8 cellular contexts compared by ENCODE assay signal in the genomic region with DNA sequence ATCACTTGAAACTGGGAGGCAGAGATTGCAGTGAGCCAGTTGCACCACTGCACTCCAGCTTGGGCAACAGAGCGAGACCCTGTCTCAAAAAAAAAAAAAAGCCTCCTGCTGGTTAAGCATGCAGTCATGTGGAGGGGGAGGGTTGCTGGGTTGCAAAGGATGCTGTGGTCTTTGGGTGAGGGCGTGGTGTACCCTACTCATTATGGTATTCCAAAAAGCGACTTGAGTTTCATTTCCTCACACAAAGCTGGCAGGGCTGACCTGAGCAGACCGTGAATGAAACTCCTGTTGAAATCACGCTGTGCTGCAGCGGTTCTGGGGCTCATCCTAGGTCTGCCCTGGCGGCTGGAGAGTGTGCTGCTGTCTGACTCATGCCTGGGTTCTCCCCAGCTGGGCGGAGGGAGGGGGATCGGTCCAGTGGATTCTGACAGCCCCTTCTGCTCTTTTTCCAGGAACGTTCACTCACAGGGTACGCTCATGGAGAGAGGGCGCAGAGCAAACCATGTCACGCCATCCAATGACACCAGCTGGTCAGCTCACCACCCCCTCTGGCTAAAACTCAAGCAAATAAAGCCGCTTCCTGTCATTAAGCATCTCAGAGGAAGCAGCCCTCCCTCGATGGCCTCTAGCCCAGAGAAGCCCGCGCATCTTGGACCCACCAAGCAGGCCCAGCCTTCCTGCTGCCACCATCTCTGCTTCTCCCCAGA.
A peak's percentile ranks its signal among the peaks of the same experiment; 100 is the strongest.
DNase-seq lines count a peak whose midpoint lies in the region; ATAC-seq and TF ChIP-seq lines count a peak whose summit lies in the region.

No MANE protein-coding gene starts in this region.

- 45 to 61% (median 47%) methylated on average over 17 of the region's 17 CpGs for WGBS in psoas muscle, 3 donors

- peak overlapping the region; percentile 94 for H3K27ac ChIP-seq in psoas muscle

- H3K27me3 ChIP-seq in psoas muscle (ENCODE audit: insufficient read depth in 3 of 3, low read length in 2 of 3): no peaks in the 10 kb centered on the region
- H3K27me3 ChIP-seq in HAP-1 (ENCODE audit: low read depth): no peaks in the 10 kb centered on the region

- H3K36me3 ChIP-seq in psoas muscle (ENCODE audit: insufficient read depth in 1 of 2, low read depth in 1 of 2) (no peaks in the 10 kb centered on the region), HAP-1 (replicated peaks) (peaks cover 11% of the 10 kb centered on the region)

- no peak for TF ChIP-seq POLR2A in NB4 (IDR thresholded peaks at IDR 0.05; ENCODE audit: extremely low read depth, insufficient read length)

- intact Hi-C loops in psoas muscle (cut with DNase I): no loop called here

- in situ Hi-C loops in GM13977 (cut with MboI; ENCODE audit: low pct_unique_long_range_greater_than_20kb, low sequenced_read_pairs, unreplicated experiment) (no loop called here), HAP-1 (cut with MboI; ENCODE audit: low sequenced_read_pairs) (no loop called here)

- no peak for TF ChIP-seq CTCF in GM13977 (IDR thresholded peaks at IDR 0.05; ENCODE audit: extremely low read depth, insufficient read depth, missing control alignments)
- no peak for TF ChIP-seq CTCF in NB4 (IDR thresholded peaks at IDR 0.05; ENCODE audit: low read depth, low read length)
- TF ChIP-seq CTCF in epithelial cell of esophagus (IDR thresholded peaks at IDR 0.05; ENCODE audit: insufficient read depth, low read depth, low read length, missing control alignments): peak; percentile 50
- peak; percentile 9 for TF ChIP-seq CTCF in psoas muscle (IDR thresholded peaks at IDR 0.05)

- no peak overlapping the region for H3K4me3 ChIP-seq in NB4 (ENCODE audit: low read depth, low read length)
- H3K4me3 ChIP-seq in epithelial cell of esophagus (ENCODE audit: low read length): no peak overlapping the region
- H3K4me3 ChIP-seq in psoas muscle: peak overlapping the region; percentile 24
- H3K4me3 ChIP-seq in HAP-1: no peak overlapping the region

- H3K4me1 ChIP-seq in psoas muscle (peaks cover 79% of the 10 kb centered on the region), HAP-1 (peaks cover 6% of the 10 kb centered on the region)

- H3K9me3 ChIP-seq in psoas muscle (no peaks in the 10 kb centered on the region), HAP-1 (no peaks in the 10 kb centered on the region)

- ATAC-seq in psoas muscle: peak; percentile 24 to 74 (median 61)

- DNase-seq in GM13977 (ENCODE audit: low spot score) (peak; percentile 64), HCEC 1CT (peak; percentile 84), NB4 (ENCODE audit: low read depth) (peak; percentile 78), epithelial cell of esophagus (ENCODE audit: low read depth) (peak; percentile 62), psoas muscle (peak; percentile 81 to 83), HAP-1 (ENCODE audit: low spot score in 2 of 2) (no peak), Ammon's horn (ENCODE audit: low spot score) (no peak)
- peak; percentile 11 to 31 for DNase-seq in activated CD4-positive, alpha-beta T cell treated with anti-CD3 and anti-CD28 coated beads for 24 hours (ENCODE audit: low read depth in 2 of 2)

Comparison
In these comparisons a context has a peak if more than half of its experiments do, and no peak if none do; other contexts are left out.
1. DNase-seq: peak in GM13977 (single experiment), HCEC 1CT (single experiment), NB4 (single experiment), activated CD4-positive, alpha-beta T cell treated with anti-CD3 and anti-CD28 coated beads for 24 hours (2 of 2), epithelial cell of esophagus (single experiment) and psoas muscle (2 of 2); none in HAP-1 (0 of 2) and Ammon's horn (single experiment).
2. CTCF ChIP-seq: peak in epithelial cell of esophagus (single experiment) and psoas muscle (single experiment); none in GM13977 (single experiment) and NB4 (single experiment).